In genomic region chr7:109449760-109450159, GRCh38 we compare ENCODE assay signal across 25 cellular contexts.
"Had no signal": no experiment of that assay in that cellular context is flagged by ENCODE, and none has a peak within 500 bp of the region (broad histone marks: within the 10 kb centered on the region; RNA-seq: fewer than 3 reads in every experiment).

No MANE protein-coding gene starts in this region.

- H3K9me3 ChIP-seq: ovary, testis, thyroid gland, vagina had no signal

- H3K4me3 ChIP-seq: left ventricle myocardium inferior, lung, mucosa of descending colon, ovary, right atrium auricular region, skin epidermis, stomach, testis, thyroid gland, transverse colon, upper lobe of left lung, vagina had no signal

- DNase-seq: hippocampal formation; islet precursor cell; left ventricle myocardium inferior; midbrain; mucosa of descending colon; naive thymus-derived CD4-positive, alpha-beta T cell; ovary; stimulated activated CD4-positive, alpha-beta T cell treated with anti-CD3 and anti-CD28 coated beads, Interleukin-12 subunit alpha, Interleukin-12 subunit beta, amount 100 ng/mL, for 4 hours; stimulated activated CD4-positive, alpha-beta T cell treated with anti-CD3 and anti-CD28 coated beads, Interleukin-15, amount 100 ng/mL, for 24 hours; stimulated activated CD4-positive, alpha-beta T cell treated with anti-CD3 and anti-CD28 coated beads, Interleukin-2, amount 100 ng/mL, for 24 hours; stimulated activated CD4-positive, alpha-beta T cell treated with anti-CD3 and anti-CD28 coated beads, Interleukin-4, amount 100 ng/mL, for 1 hour; stimulated activated naive B cell treated with anti-CD40 and anti-IgM and Interleukin-4, amounts not matched to agents 10 μg/mL and 1 μg/mL and 100 μg/mL, for 72 hours; stimulated activated naive CD8-positive, alpha-beta T cell treated with anti-CD3 and anti-CD28 coated beads, Interleukin-15, Interleukin-2, amounts not matched to agents 100 U/mL and 50 U/mL, for 24 hours; stomach; testis; thyroid gland; transverse colon; upper lobe of left lung had no signal

- H3K4me1 ChIP-seq: left ventricle myocardium inferior, right atrium auricular region, stomach, testis, thyroid gland, transverse colon, upper lobe of left lung, vagina had no signal

- H3K4me1 Mint-ChIP-seq: naive thymus-derived CD4-positive, alpha-beta T cell; stimulated activated naive B cell treated with anti-CD40 and anti-IgM and Interleukin-4, amounts not matched to agents 10 μg/mL and 1 μg/mL and 100 μg/mL, for 72 hours had no signal

- H3K36me3 Mint-ChIP-seq: naive thymus-derived CD4-positive, alpha-beta T cell; stimulated activated naive B cell treated with anti-CD40 and anti-IgM and Interleukin-4, amounts not matched to agents 10 μg/mL and 1 μg/mL and 100 μg/mL, for 72 hours had no signal

- ATAC-seq: mucosa of descending colon; naive thymus-derived CD4-positive, alpha-beta T cell; natural killer cell treated with Interleukin-12 subunit alpha and Interleukin-12 subunit beta and Interleukin-15 and Interleukin-18, amount 100 ng/mL, for 72 hours; sciatic nerve; stimulated activated naive B cell treated with anti-CD40 and anti-IgM and Interleukin-4, amounts not matched to agents 10 μg/mL and 1 μg/mL and 100 μg/mL, for 72 hours; stimulated activated naive CD8-positive, alpha-beta T cell treated with anti-CD3 and anti-CD28 coated beads, Interleukin-15, Interleukin-2, amounts not matched to agents 100 U/mL and 50 U/mL, for 24 hours had no signal

- H3K36me3 ChIP-seq: left ventricle myocardium inferior, ovary, right atrium auricular region, stomach, thyroid gland, transverse colon, upper lobe of left lung, vagina had no signal

- H3K27ac Mint-ChIP-seq: naive thymus-derived CD4-positive, alpha-beta T cell; natural killer cell treated with Interleukin-12 subunit alpha and Interleukin-12 subunit beta and Interleukin-15 and Interleukin-18, amount 100 ng/mL, for 72 hours; progenitor cell of endocrine pancreas; stimulated activated naive B cell treated with anti-CD40 and anti-IgM and Interleukin-4, amounts not matched to agents 10 μg/mL and 1 μg/mL and 100 μg/mL, for 72 hours had no signal

- H3K27me3 ChIP-seq: ovary, right atrium auricular region, stomach, testis, thyroid gland, transverse colon, upper lobe of left lung, vagina had no signal

- H3K27ac ChIP-seq: left ventricle myocardium inferior, ovary, right atrium auricular region, skin epidermis, stomach, testis, thyroid gland, transverse colon, upper lobe of left lung, vagina had no signal

- H3K4me3 Mint-ChIP-seq: naive thymus-derived CD4-positive, alpha-beta T cell; natural killer cell treated with Interleukin-12 subunit alpha and Interleukin-12 subunit beta and Interleukin-15 and Interleukin-18, amount 100 ng/mL, for 72 hours; stimulated activated naive B cell treated with anti-CD40 and anti-IgM and Interleukin-4, amounts not matched to agents 10 μg/mL and 1 μg/mL and 100 μg/mL, for 72 hours had no signal

- H3K27me3 Mint-ChIP-seq: naive thymus-derived CD4-positive, alpha-beta T cell; natural killer cell treated with Interleukin-12 subunit alpha and Interleukin-12 subunit beta and Interleukin-15 and Interleukin-18, amount 100 ng/mL, for 72 hours; progenitor cell of endocrine pancreas; stimulated activated naive B cell treated with anti-CD40 and anti-IgM and Interleukin-4, amounts not matched to agents 10 μg/mL and 1 μg/mL and 100 μg/mL, for 72 hours had no signal
